ENCODE assay signal across 9 cellular contexts in the genomic region with DNA sequence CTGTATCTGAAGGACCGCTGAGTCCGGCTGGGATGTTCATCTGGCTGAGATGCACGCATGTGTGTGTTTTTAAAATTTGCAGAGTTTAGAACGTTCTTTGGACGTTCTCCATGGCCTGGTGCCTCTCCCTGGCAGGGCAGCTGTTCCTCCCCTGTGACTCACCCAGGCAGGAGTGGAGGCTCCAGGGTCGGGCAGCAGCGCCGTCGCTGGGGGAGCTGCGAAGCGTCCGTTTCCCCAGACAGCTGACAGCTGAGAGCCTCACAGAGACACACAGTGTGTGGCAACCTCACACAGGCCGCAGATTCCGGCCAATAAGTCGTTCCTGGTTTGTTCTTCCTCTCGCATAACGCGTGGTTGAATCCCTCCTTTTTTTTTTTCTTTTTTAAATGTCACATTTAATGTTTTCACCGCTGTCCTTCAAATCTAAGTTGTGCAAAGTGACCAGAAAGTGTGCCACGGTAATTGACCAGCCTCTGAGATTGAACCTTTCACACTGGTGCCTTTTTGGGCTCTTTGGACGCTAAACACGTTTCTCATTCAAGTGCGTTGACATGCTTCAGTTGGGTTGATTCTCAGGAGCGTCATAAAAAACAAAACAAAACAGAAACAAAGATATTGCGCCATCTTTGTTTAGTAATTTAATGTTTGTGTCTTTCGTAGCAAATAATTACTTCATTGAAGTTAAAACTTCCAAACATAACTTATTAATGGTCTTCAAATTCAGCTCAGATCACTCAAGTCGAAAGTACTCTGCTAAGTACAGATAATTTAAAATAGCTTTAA.
A peak's percentile ranks its signal among the peaks of the same experiment; 100 is the strongest.
DNase-seq lines count a peak whose midpoint lies in the region; ATAC-seq, FAIRE-seq and TF ChIP-seq lines count a peak whose summit lies in the region.
"Had no signal": no experiment of that assay in that cellular context is flagged by ENCODE, and none has a peak within 500 bp of the region (broad histone marks: within the 10 kb centered on the region; RNA-seq: fewer than 3 reads in every experiment).

No MANE protein-coding gene starts in this region.

- H3K27ac ChIP-seq in IMR-90 (ENCODE audit: insufficient read depth, low read length) = peak overlapping the region; percentile 49; the same call in 1 of the 2 replicates
- H3K27ac ChIP-seq in astrocyte (ENCODE audit: low read depth, low read length) = no peak overlapping the region

- CTCF ChIA-PET in IMR-90 (lab: Yijun Ruan, JAX) = no interaction called here

- H3K4me1 ChIP-seq in IMR-90 (ENCODE audit: control insufficient read depth, insufficient read depth, low read length) (peaks cover 2% of the 10 kb centered on the region; the same call in 1 of the 2 replicates), astrocyte (ENCODE audit: insufficient read depth, low read length) (peaks cover 4% of the 10 kb centered on the region)

- TF ChIP-seq POLR2A in IMR-90 (IDR thresholded peaks at IDR 0.05; ENCODE audit: low read depth, low read length) = no peak

- FAIRE-seq in astrocyte (lab: Jason Lieb, UNC) = no peak

- peak; percentile 61 for TF ChIP-seq RAD21 in IMR-90 (IDR thresholded peaks at IDR 0.05; ENCODE audit: low read length)

- intact Hi-C loops in IMR-90 (cut with micrococcal nuclease) = no loop called here

- H4K8ac ChIP-seq in IMR-90 (ENCODE audit: low read depth in 2 of 2, low read length in 2 of 2) = peak overlapping the region in 1 of 2 experiments; percentile 16; a peak in 2 of 4 replicates

- peak overlapping the region; percentile 42 for H2BK5ac ChIP-seq in IMR-90 (ENCODE audit: low read depth, low read length, poor library complexity, severe bottlenecking)

- H4K91ac ChIP-seq in IMR-90 (ENCODE audit: insufficient read depth, low read depth, low read length) = no peak overlapping the region

- DNase-seq in IMR-90 (peak; percentile 89), astrocyte (ENCODE audit: low read depth) (peak; percentile 61), kidney epithelial cell (ENCODE audit: low read depth) (no peak), superior temporal gyrus (ENCODE audit: extremely low spot score) (peak; percentile 87), SW480 (ENCODE audit: low spot score) (no peak)

- no peaks in the 10 kb centered on the region for H3K27me3 ChIP-seq in IMR-90 (ENCODE audit: control insufficient read depth, insufficient read depth, low read length)
- no peaks in the 10 kb centered on the region for H3K27me3 ChIP-seq in astrocyte (ENCODE audit: insufficient read depth, low read length)
- no peaks in the 10 kb centered on the region for H3K27me3 ChIP-seq in kidney epithelial cell (ENCODE audit: control insufficient read depth, insufficient read depth, low read length)

- H3K4me3 ChIP-seq in IMR-90 (ENCODE audit: insufficient read depth, low read depth, low read length) (no peak overlapping the region), astrocyte (ENCODE audit: insufficient read depth, low read depth, low read length) (no peak overlapping the region), kidney epithelial cell (ENCODE audit: low read depth, low read length) (no peak overlapping the region)

- H2BK120ac ChIP-seq in IMR-90 (ENCODE audit: low read depth, low read length) = peak overlapping the region; percentile 44; the same call in 1 of the 2 replicates

- peak overlapping the region; percentile 13; the same call in 1 of the 2 replicates for H3K18ac ChIP-seq in IMR-90 (ENCODE audit: low read depth, low read length)

- H4K5ac ChIP-seq in IMR-90 (ENCODE audit: low read depth, low read length) = no peak overlapping the region

- no peak overlapping the region for H3K27ac Mint-ChIP-seq in astrocyte (ENCODE audit: unreplicated experiment)

- TF ChIP-seq CTCF in IMR-90 (conservative IDR thresholded peaks at IDR 0.05; ENCODE audit: low read depth, low read length) (peak; percentile 55), astrocyte (IDR thresholded peaks at IDR 0.05; ENCODE audit: insufficient read depth, low read depth, low read length) (no peak), kidney epithelial cell (IDR thresholded peaks at IDR 0.05; ENCODE audit: insufficient read depth, low read length, poor library complexity, severe bottlenecking) (peak; percentile 77)

- H2BK15ac ChIP-seq in IMR-90 (ENCODE audit: low read depth, low read length) = no peak overlapping the region

- H3K4me2 ChIP-seq in IMR-90 (ENCODE audit: low read depth, low read length) (no peak overlapping the region), astrocyte (ENCODE audit: low read length) (peak overlapping the region; percentile 28)

- H4K20me1 ChIP-seq in IMR-90 (ENCODE audit: insufficient read depth, low read length) (no peaks in the 10 kb centered on the region), astrocyte (ENCODE audit: insufficient read depth, low read length) (no peaks in the 10 kb centered on the region)

- no TSS peak for BruUV-seq in IMR-90 (replicated peaks; lab: Mats Ljungman, UMichigan)

- no peaks in the 10 kb centered on the region for H3K9me3 Mint-ChIP-seq in astrocyte (ENCODE audit: unreplicated experiment)

- POLR2A ChIA-PET in IMR-90 (lab: Charles Lee; ENCODE audit: unreplicated experiment) = no interaction called here

- peak overlapping the region; percentile 44; the same call in 1 of the 2 replicates for H3K4ac ChIP-seq in IMR-90 (ENCODE audit: low read depth, low read length)

- peak overlapping the region; percentile 66 for H2AFZ ChIP-seq in IMR-90 (replicated peaks; ENCODE audit: low read length, poor library complexity)
- no peak overlapping the region for H2AFZ ChIP-seq in astrocyte (ENCODE audit: low read depth, low read length)

- H3K79me1 ChIP-seq in IMR-90 (ENCODE audit: low read depth in 1 of 2, low read length in 2 of 2) = 0 out of 4 replicates have a peak, but pooled peaks cover 0 to 3% of the 10 kb centered on the region in 2 experiments

- in situ Hi-C loops in IMR-90 (cut with MboI; ENCODE audit: low sequenced_read_pairs) = no loop called here

- no peaks in the 10 kb centered on the region for H3K9me1 ChIP-seq in IMR-90 (ENCODE audit: insufficient read depth, low read length)

- H3K79me2 ChIP-seq in astrocyte (ENCODE audit: insufficient read depth, low read length) = no peaks in the 10 kb centered on the region

- H3K14ac ChIP-seq in IMR-90 (replicated peaks; ENCODE audit: low read depth, low read length) = 0 out of 2 replicates have a peak overlapping the region, but pooled peaks have one; percentile 44

- H3K56ac ChIP-seq in IMR-90 (ENCODE audit: extremely low read depth, insufficient read depth, low read length) = 0 out of 2 replicates have a peak overlapping the region, but pooled peaks have one; percentile 31

- no peak overlapping the region for H3K4me3 Mint-ChIP-seq in astrocyte (ENCODE audit: unreplicated experiment)

- dilution Hi-C loops in IMR-90 (cut with HindIII; ENCODE audit: low sequenced_read_pairs, unreplicated experiment) = no loop called here

- H2AK5ac ChIP-seq in IMR-90 (ENCODE audit: low read depth, low read length) = no peak overlapping the region

- peaks cover 8% of the 10 kb centered on the region for H3K36me3 Mint-ChIP-seq in astrocyte (ENCODE audit: low read depth, unreplicated experiment)

- peak overlapping the region; percentile 28; the same call in 1 of the 2 replicates for H2BK20ac ChIP-seq in IMR-90 (ENCODE audit: low read depth, low read length)

- no peaks in the 10 kb centered on the region for H3K9me3 ChIP-seq in IMR-90 (ENCODE audit: control insufficient read depth, insufficient read depth, low read length)
- H3K9me3 ChIP-seq in astrocyte (ENCODE audit: insufficient read depth, low read depth, low read length) = no peaks in the 10 kb centered on the region

- H3K4me1 Mint-ChIP-seq in astrocyte (ENCODE audit: low read depth, unreplicated experiment) = peaks cover 2% of the 10 kb centered on the region

- no peak overlapping the region for H3K9ac ChIP-seq in IMR-90 (ENCODE audit: low read depth, low read length)
- no peak overlapping the region for H3K9ac ChIP-seq in astrocyte (ENCODE audit: low read length)

- H3K23ac ChIP-seq in IMR-90 (ENCODE audit: low read depth, low read length) = no peak overlapping the region

- 16% methylated on average over 9 of the region's 27 CpGs; no CpG with 5 or more reads in 1 of the 2 experiments for WGBS in IMR-90 (ENCODE audit: extremely low coverage in 2 of 2, insufficient read length in 1 of 2), 2 experiments

- no peaks in the 10 kb centered on the region for H3K27me3 Mint-ChIP-seq in astrocyte (ENCODE audit: low read depth, unreplicated experiment)

- H3K36me3 ChIP-seq in IMR-90 (ENCODE audit: control insufficient read depth, insufficient read depth, low read length) (no peaks in the 10 kb centered on the region), astrocyte (ENCODE audit: insufficient read depth, low read length) (no peaks in the 10 kb centered on the region), kidney epithelial cell (ENCODE audit: control insufficient read depth, insufficient read depth, low read length) (peaks cover 3% of the 10 kb centered on the region)

- no peak overlapping the region for H2AK9ac ChIP-seq in IMR-90 (replicated peaks; ENCODE audit: low read depth, low read length, poor library complexity)

- peak; percentile 99 for ATAC-seq in IMR-90 (ENCODE audit: low read depth)
- no peak for ATAC-seq in GM21390 (IDR thresholded peaks at IDR 0.05; ENCODE audit: unreplicated experiment)
- ATAC-seq in GM19452 (IDR thresholded peaks at IDR 0.05; ENCODE audit: unreplicated experiment) = no peak
- ATAC-seq in GM21717 (IDR thresholded peaks at IDR 0.05; ENCODE audit: unreplicated experiment) = no peak
- ATAC-seq: Panc1 had no signal

TF ChIP-seq in IMR-90, 13 proteins besides CTCF, POLR2A, EP300 and RAD21 (continues in another document):
- TF ChIP-seq CEBPB (IDR thresholded peaks at IDR 0.05; ENCODE audit: low read depth, low read length) (peak; percentile 69), MXI1 (IDR thresholded peaks at IDR 0.05; ENCODE audit: borderline replicate concordance, low read depth, low read length) (peak; percentile 30; the same call in 1 of the 2 replicates), RCOR1 (IDR thresholded peaks at IDR 0.05; ENCODE audit: insufficient replicate concordance, low read length) (no peak), ELK1 (IDR thresholded peaks at IDR 0.05; ENCODE audit: borderline replicate concordance, low read depth, low read length) (no peak), FOS (IDR thresholded peaks at IDR 0.05; ENCODE audit: low read depth, low read length) (peak; percentile 49)

Comparison
In these comparisons a context has a peak if more than half of its experiments do, and no peak if none do; other contexts are left out.
1. DNase-seq: peak in IMR-90 (single experiment), astrocyte (single experiment) and superior temporal gyrus (single experiment); none in kidney epithelial cell (single experiment) and SW480 (single experiment).